8 cellular contexts compared by ENCODE assay signal in the genomic region with DNA sequence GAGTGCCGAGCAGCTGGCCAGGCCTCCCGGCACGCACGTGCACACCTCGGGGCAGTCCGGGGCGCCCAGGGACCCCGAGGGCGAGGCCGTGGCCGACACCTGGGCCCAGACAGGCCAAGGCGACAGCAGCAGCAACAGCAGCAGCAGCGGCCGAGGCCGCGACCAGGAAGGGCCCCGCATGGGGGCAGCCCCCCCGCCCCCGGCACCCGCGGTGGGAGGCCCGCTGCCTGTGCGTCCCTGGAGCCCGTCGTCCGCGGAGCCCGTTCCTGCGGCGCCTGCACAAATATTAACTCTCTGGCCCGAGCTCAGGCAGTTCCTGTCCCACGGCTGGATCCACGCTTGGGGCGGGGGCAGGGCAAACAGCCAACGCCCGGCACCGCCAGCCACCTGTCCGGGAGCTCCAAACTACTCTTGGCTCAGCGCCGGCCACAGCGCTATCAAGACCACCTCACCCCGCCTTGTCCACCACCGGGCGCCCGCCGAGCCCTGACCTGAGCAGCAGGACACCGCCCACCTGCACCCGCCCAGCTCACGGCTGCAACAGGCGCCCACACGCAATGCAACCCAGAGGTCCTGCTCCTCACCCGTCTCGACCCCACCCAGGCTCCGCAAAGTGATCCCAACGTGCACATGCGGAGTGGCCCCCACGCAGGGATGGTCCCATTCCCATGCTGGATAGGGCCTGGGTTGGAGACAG.
A peak's percentile ranks its signal among the peaks of the same experiment; 100 is the strongest.
DNase-seq lines count a peak whose midpoint lies in the region; ATAC-seq and TF ChIP-seq lines count a peak whose summit lies in the region.

Gene LRRC26, minus strand, starts transcription at position 288 of the 697 bp plus-strand sequence. Its CDS starts 108 bp downstream, at position 180.

- H3K27me3 Mint-ChIP-seq in T-helper 1 cell treated with Interleukin-12 subunit alpha and Interleukin-12 subunit beta and Interleukin-4 antibody, amounts not matched to agents 30 μg/mL and 1 μg/mL, for 36 hours (ENCODE audit: low read depth) = peaks cover 27% of the 10 kb centered on the region

- H3K27ac Mint-ChIP-seq in T-helper 1 cell treated with Interleukin-12 subunit alpha and Interleukin-12 subunit beta and Interleukin-4 antibody, amounts not matched to agents 30 μg/mL and 1 μg/mL, for 36 hours = peak within 1 kb of the TSS; percentile 59
- no peak within 1 kb of the TSS for H3K27ac Mint-ChIP-seq in stimulated activated effector memory CD8-positive, alpha-beta T cell treated with anti-CD3 and anti-CD28 coated beads, Interleukin-12 subunit alpha, Interleukin-12 subunit beta, amount 100 ng/mL, for 72 hours

- H3K27ac ChIP-seq in VCaP = peak within 1 kb of the TSS; percentile 100

- ATAC-seq in stimulated activated effector memory CD8-positive, alpha-beta T cell treated with anti-CD3 and anti-CD28 coated beads, Interleukin-12 subunit alpha, Interleukin-12 subunit beta, amount 100 ng/mL, for 72 hours = no peak
- ATAC-seq in HG03045 (IDR thresholded peaks at IDR 0.05; ENCODE audit: unreplicated experiment) = no peak
- ATAC-seq in HG02970 (IDR thresholded peaks at IDR 0.05; ENCODE audit: low FRiP score, unreplicated experiment) = no peak

- no peaks in the 10 kb centered on the region for H3K9me3 ChIP-seq in iPS-18c (ENCODE audit: control insufficient read depth, insufficient read depth, low read length)

- no peaks in the 10 kb centered on the region for H3K36me3 Mint-ChIP-seq in T-helper 1 cell treated with Interleukin-12 subunit alpha and Interleukin-12 subunit beta and Interleukin-4 antibody, amounts not matched to agents 30 μg/mL and 1 μg/mL, for 36 hours (ENCODE audit: low read depth)
- H3K36me3 Mint-ChIP-seq in stimulated activated effector memory CD8-positive, alpha-beta T cell treated with anti-CD3 and anti-CD28 coated beads, Interleukin-12 subunit alpha, Interleukin-12 subunit beta, amount 100 ng/mL, for 72 hours = no peaks in the 10 kb centered on the region

- H3K9me3 Mint-ChIP-seq in T-helper 1 cell treated with Interleukin-12 subunit alpha and Interleukin-12 subunit beta and Interleukin-4 antibody, amounts not matched to agents 30 μg/mL and 1 μg/mL, for 36 hours = no peaks in the 10 kb centered on the region
- no peaks in the 10 kb centered on the region for H3K9me3 Mint-ChIP-seq in stimulated activated effector memory CD8-positive, alpha-beta T cell treated with anti-CD3 and anti-CD28 coated beads, Interleukin-12 subunit alpha, Interleukin-12 subunit beta, amount 100 ng/mL, for 72 hours

- peak within 1 kb of the TSS; percentile 28 for H3K4me3 Mint-ChIP-seq in T-helper 1 cell treated with Interleukin-12 subunit alpha and Interleukin-12 subunit beta and Interleukin-4 antibody, amounts not matched to agents 30 μg/mL and 1 μg/mL, for 36 hours
- H3K4me3 Mint-ChIP-seq in stimulated activated effector memory CD8-positive, alpha-beta T cell treated with anti-CD3 and anti-CD28 coated beads, Interleukin-12 subunit alpha, Interleukin-12 subunit beta, amount 100 ng/mL, for 72 hours = peak within 1 kb of the TSS; percentile 43

- H3K4me1 Mint-ChIP-seq in T-helper 1 cell treated with Interleukin-12 subunit alpha and Interleukin-12 subunit beta and Interleukin-4 antibody, amounts not matched to agents 30 μg/mL and 1 μg/mL, for 36 hours (ENCODE audit: low read depth) = no peaks in the 10 kb centered on the region
- H3K4me1 Mint-ChIP-seq in stimulated activated effector memory CD8-positive, alpha-beta T cell treated with anti-CD3 and anti-CD28 coated beads, Interleukin-12 subunit alpha, Interleukin-12 subunit beta, amount 100 ng/mL, for 72 hours = no peaks in the 10 kb centered on the region

- peak within 1 kb of the TSS; percentile 62 for H3K4me3 ChIP-seq in iPS-18c (ENCODE audit: insufficient read depth, low read depth, low read length)

- DNase-seq in T-helper 1 cell (no peak), NOMO-1 treated with dmso at 0.1 percent for 144 hours (lab: John Stamatoyannopoulos, UW; ENCODE audit: unreplicated experiment) (no peak)
- DNase-seq in stimulated activated effector memory CD8-positive, alpha-beta T cell treated with anti-CD3 and anti-CD28 coated beads, Interleukin-12 subunit alpha, Interleukin-12 subunit beta, amount 100 ng/mL, for 72 hours (ENCODE audit: low spot score in 2 of 2) = no peak

- no peak for TF ChIP-seq CTCF in VCaP (conservative IDR thresholded peaks at IDR 0.05)
